ENCODE assay signal across 1 cellular context in the genomic region with DNA sequence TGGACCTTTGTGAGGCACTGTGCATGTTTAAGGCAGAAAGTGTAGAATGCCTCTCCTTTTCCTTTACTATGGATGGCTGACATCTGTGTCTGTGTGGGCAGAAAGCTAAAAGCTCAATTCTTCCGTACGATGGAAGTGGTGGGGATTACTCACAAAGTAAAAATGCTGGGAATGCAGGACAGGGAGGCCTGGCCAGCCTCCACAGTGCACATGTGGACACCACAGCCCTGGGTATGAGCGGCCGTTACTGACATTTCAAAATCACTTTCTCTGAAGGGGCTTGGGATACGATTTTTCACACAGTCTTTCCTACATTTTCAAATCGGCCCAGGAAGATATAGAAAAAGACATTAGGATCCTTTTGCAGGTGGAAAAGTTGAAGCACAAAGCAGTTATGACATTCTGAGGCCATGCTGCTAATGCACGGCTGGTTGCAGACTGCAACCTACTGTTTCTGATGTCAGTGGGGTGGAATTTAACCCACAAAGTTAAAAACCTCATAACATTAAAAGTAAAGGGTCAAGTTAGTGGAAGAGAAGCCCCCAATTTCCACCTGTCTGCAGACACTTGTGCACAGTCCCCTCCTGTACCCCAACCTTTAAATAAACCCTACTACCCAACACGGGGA.
TF ChIP-seq lines count a peak whose summit lies in the region.

No MANE protein-coding gene starts in this region.

TF ChIP-seq in WTC11, 78 proteins besides CTCF, POLR2A, EP300 and RAD21 (continued from another document):
- TF ChIP-seq, protein P1, sequence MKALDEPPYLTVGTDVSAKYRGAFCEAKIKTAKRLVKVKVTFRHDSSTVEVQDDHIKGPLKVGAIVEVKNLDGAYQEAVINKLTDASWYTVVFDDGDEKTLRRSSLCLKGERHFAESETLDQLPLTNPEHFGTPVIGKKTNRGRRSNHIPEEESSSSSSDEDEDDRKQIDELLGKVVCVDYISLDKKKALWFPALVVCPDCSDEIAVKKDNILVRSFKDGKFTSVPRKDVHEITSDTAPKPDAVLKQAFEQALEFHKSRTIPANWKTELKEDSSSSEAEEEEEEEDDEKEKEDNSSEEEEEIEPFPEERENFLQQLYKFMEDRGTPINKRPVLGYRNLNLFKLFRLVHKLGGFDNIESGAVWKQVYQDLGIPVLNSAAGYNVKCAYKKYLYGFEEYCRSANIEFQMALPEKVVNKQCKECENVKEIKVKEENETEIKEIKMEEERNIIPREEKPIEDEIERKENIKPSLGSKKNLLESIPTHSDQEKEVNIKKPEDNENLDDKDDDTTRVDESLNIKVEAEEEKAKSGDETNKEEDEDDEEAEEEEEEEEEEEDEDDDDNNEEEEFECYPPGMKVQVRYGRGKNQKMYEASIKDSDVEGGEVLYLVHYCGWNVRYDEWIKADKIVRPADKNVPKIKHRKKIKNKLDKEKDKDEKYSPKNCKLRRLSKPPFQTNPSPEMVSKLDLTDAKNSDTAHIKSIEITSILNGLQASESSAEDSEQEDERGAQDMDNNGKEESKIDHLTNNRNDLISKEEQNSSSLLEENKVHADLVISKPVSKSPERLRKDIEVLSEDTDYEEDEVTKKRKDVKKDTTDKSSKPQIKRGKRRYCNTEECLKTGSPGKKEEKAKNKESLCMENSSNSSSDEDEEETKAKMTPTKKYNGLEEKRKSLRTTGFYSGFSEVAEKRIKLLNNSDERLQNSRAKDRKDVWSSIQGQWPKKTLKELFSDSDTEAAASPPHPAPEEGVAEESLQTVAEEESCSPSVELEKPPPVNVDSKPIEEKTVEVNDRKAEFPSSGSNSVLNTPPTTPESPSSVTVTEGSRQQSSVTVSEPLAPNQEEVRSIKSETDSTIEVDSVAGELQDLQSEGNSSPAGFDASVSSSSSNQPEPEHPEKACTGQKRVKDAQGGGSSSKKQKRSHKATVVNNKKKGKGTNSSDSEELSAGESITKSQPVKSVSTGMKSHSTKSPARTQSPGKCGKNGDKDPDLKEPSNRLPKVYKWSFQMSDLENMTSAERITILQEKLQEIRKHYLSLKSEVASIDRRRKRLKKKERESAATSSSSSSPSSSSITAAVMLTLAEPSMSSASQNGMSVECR (CRISPR knock-in tag; IDR thresholded peaks at IDR 0.05; ENCODE audit: borderline replicate concordance), result no peak
- TF ChIP-seq, protein P2, sequence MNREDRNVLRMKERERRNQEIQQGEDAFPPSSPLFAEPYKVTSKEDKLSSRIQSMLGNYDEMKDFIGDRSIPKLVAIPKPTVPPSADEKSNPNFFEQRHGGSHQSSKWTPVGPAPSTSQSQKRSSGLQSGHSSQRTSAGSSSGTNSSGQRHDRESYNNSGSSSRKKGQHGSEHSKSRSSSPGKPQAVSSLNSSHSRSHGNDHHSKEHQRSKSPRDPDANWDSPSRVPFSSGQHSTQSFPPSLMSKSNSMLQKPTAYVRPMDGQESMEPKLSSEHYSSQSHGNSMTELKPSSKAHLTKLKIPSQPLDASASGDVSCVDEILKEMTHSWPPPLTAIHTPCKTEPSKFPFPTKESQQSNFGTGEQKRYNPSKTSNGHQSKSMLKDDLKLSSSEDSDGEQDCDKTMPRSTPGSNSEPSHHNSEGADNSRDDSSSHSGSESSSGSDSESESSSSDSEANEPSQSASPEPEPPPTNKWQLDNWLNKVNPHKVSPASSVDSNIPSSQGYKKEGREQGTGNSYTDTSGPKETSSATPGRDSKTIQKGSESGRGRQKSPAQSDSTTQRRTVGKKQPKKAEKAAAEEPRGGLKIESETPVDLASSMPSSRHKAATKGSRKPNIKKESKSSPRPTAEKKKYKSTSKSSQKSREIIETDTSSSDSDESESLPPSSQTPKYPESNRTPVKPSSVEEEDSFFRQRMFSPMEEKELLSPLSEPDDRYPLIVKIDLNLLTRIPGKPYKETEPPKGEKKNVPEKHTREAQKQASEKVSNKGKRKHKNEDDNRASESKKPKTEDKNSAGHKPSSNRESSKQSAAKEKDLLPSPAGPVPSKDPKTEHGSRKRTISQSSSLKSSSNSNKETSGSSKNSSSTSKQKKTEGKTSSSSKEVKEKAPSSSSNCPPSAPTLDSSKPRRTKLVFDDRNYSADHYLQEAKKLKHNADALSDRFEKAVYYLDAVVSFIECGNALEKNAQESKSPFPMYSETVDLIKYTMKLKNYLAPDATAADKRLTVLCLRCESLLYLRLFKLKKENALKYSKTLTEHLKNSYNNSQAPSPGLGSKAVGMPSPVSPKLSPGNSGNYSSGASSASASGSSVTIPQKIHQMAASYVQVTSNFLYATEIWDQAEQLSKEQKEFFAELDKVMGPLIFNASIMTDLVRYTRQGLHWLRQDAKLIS (CRISPR knock-in tag; IDR thresholded peaks at IDR 0.05; ENCODE audit: borderline replicate concordance), result no peak
- TF ChIP-seq ZNF219 (CRISPR knock-in tag; IDR thresholded peaks at IDR 0.05; ENCODE audit: borderline replicate concordance) (no peak), SP1 (CRISPR knock-in tag; conservative IDR thresholded peaks at IDR 0.05) (no peak), TEAD4 (CRISPR knock-in tag; IDR thresholded peaks at IDR 0.05) (no peak), TP53 (CRISPR knock-in tag; IDR thresholded peaks at IDR 0.05) (no peak)
- TF ChIP-seq, protein P3, sequence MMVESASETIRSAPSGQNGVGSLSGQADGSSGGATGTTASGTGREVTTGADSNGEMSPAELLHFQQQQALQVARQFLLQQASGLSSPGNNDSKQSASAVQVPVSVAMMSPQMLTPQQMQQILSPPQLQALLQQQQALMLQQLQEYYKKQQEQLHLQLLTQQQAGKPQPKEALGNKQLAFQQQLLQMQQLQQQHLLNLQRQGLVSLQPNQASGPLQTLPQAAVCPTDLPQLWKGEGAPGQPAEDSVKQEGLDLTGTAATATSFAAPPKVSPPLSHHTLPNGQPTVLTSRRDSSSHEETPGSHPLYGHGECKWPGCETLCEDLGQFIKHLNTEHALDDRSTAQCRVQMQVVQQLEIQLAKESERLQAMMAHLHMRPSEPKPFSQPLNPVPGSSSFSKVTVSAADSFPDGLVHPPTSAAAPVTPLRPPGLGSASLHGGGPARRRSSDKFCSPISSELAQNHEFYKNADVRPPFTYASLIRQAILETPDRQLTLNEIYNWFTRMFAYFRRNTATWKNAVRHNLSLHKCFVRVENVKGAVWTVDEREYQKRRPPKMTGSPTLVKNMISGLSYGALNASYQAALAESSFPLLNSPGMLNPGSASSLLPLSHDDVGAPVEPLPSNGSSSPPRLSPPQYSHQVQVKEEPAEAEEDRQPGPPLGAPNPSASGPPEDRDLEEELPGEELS (CRISPR knock-in tag; IDR thresholded peaks at IDR 0.05), result no peak
- TF ChIP-seq, protein P4, sequence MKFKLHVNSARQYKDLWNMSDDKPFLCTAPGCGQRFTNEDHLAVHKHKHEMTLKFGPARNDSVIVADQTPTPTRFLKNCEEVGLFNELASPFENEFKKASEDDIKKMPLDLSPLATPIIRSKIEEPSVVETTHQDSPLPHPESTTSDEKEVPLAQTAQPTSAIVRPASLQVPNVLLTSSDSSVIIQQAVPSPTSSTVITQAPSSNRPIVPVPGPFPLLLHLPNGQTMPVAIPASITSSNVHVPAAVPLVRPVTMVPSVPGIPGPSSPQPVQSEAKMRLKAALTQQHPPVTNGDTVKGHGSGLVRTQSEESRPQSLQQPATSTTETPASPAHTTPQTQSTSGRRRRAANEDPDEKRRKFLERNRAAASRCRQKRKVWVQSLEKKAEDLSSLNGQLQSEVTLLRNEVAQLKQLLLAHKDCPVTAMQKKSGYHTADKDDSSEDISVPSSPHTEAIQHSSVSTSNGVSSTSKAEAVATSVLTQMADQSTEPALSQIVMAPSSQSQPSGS (CRISPR knock-in tag; IDR thresholded peaks at IDR 0.05; ENCODE audit: borderline replicate concordance, low read depth), result no peak
TF ChIP-seq in WTC11: peak in this region for 0.
